ENCODE assay signal across 6 cellular contexts in genomic region chr6:115287467-115287866, GRCh38.
"Had no signal": no experiment of that assay in that cellular context is flagged by ENCODE, and none has a peak within 500 bp of the region (broad histone marks: within the 10 kb centered on the region; RNA-seq: fewer than 3 reads in every experiment).

No MANE protein-coding gene starts in this region.

- H2AFZ ChIP-seq: GM23248 had no signal

- H3K27ac ChIP-seq: GM23248 had no signal

- DNase-seq: GM23248, H7, HCEC 1CT, IMR-90, KG1 had no signal

- H3K9ac ChIP-seq: GM23248 had no signal

- ATAC-seq: K562 had no signal

- H3K4me3 ChIP-seq: GM23248, K562 had no signal
